1 cellular context compared by ENCODE assay signal in genomic region chr3:61719278-61719977, GRCh38.
TF ChIP-seq lines count a peak whose summit lies in the region.

No MANE protein-coding gene starts in this region.

TF ChIP-seq in H1, 55 proteins besides CTCF, POLR2A, EP300 and RAD21:
- TF ChIP-seq KDM1A (IDR thresholded peaks at IDR 0.05; ENCODE audit: borderline replicate concordance, low read length) = no peak
- no peak for TF ChIP-seq PHF8 (conservative IDR thresholded peaks at IDR 0.05; ENCODE audit: low read depth, low read length)
- TF ChIP-seq SRF (IDR thresholded peaks at IDR 0.05; ENCODE audit: low read depth, low read length) = no peak
- no peak for TF ChIP-seq CBX8 (IDR thresholded peaks at IDR 0.05; ENCODE audit: borderline replicate concordance, low read depth, low read length)
- TF ChIP-seq E2F6 (IDR thresholded peaks at IDR 0.05) = no peak
- TF ChIP-seq CEBPB (IDR thresholded peaks at IDR 0.05; ENCODE audit: low read depth, low read length) = no peak
- TF ChIP-seq SAP30 (IDR thresholded peaks at IDR 0.05; ENCODE audit: insufficient read depth, insufficient replicate concordance, low read length) = no peak
- no peak for TF ChIP-seq NANOG (IDR thresholded peaks at IDR 0.05; ENCODE audit: insufficient read depth, low read depth, low read length, poor library complexity, severe bottlenecking)
- no peak for TF ChIP-seq SP2 (IDR thresholded peaks at IDR 0.05; ENCODE audit: low read length)
- TF ChIP-seq SIN3A (conservative IDR thresholded peaks at IDR 0.05 in 1 of 2, IDR thresholded peaks at IDR 0.05 in 1 of 2; ENCODE audit: low read depth in 1 of 2, low read length in 2 of 2) = no peak
- no peak for TF ChIP-seq ASH2L (IDR thresholded peaks at IDR 0.05; ENCODE audit: low read length)
- no peak for TF ChIP-seq SIX5 (IDR thresholded peaks at IDR 0.05; ENCODE audit: low read depth, low read length)
- TF ChIP-seq FOSL1 (IDR thresholded peaks at IDR 0.05; ENCODE audit: insufficient read depth, low read depth, low read length) = no peak
- TF ChIP-seq ATF3 (IDR thresholded peaks at IDR 0.05; ENCODE audit: insufficient read depth, low read depth, low read length) = no peak
